ENCODE assay signal across 19 cellular contexts in genomic region chr2:125979886-125980285, GRCh38.
"Had no signal": no experiment of that assay in that cellular context is flagged by ENCODE, and none has a peak within 500 bp of the region (broad histone marks: within the 10 kb centered on the region; RNA-seq: fewer than 3 reads in every experiment).

No MANE protein-coding gene starts in this region.

- ATAC-seq: foreskin keratinocyte; left lobe of liver; sciatic nerve; stimulated activated naive B cell treated with anti-CD40 and anti-IgM and Interleukin-4, amounts not matched to agents 10 μg/mL and 1 μg/mL and 100 μg/mL, for 72 hours had no signal

- DNase-seq: activated CD4-positive, alpha-beta memory T cell treated with anti-CD3 and anti-CD28 coated beads for 36 hours; activated CD4-positive, alpha-beta T cell treated with anti-CD3 and anti-CD28 coated beads for 4 hours; activated CD4-positive, CD25-positive, alpha-beta regulatory T cell; activated naive CD4-positive, alpha-beta T cell treated with anti-CD3 and anti-CD28 coated beads for 36 hours; activated naive CD8-positive, alpha-beta T cell treated with anti-CD3 and anti-CD28 coated beads, Interleukin-2, amount 10 ng/mL, durations not matched to agents 7 days and 5 days; activated T-cell treated with anti-CD3 and anti-CD28 coated beads, Interleukin-2, amount 50 U/mL, for 48 hours; amniotic stem cell; effector memory CD4-positive, alpha-beta T cell; foreskin keratinocyte; immature natural killer cell; naive B cell; posterior cingulate gyrus; small intestine; stimulated activated CD4-positive, alpha-beta T cell treated with anti-CD3 and anti-CD28 coated beads, Interleukin-2, amount 100 ng/mL, for 48 hours; stimulated activated CD8-positive, alpha-beta memory T cell treated with anti-CD3 and anti-CD28 coated beads, Interleukin-4, amount 100 ng/mL, for 48 hours; stimulated activated naive B cell treated with anti-CD40 and anti-IgM and Interleukin-4, amounts not matched to agents 10 μg/mL and 1 μg/mL and 100 μg/mL, for 72 hours; transverse colon had no signal
